ENCODE assay signal across 8 cellular contexts in genomic region chr6:71287038-71287437, GRCh38. TPM values are rescaled to one million over a fixed set of nuclear protein-coding genes. Genes with fewer than 3 reads are reported as not detected.
DNase-seq lines count a peak whose midpoint lies in the region; ATAC-seq and TF ChIP-seq lines count a peak whose summit lies in the region.

No MANE protein-coding gene starts in this region.

- H3K4me3 Mint-ChIP-seq in CD4-positive, CD25-positive, alpha-beta regulatory T cell, result peak overlapping the region in 3 of 4 donors; percentile 84 to 93 (median 93)

- no peaks in the 10 kb centered on the region for H3K36me3 ChIP-seq in CD4-positive, CD25-positive, alpha-beta regulatory T cell (ENCODE audit: control insufficient read depth, insufficient read depth, low read length)
- H3K36me3 ChIP-seq in osteoblast (ENCODE audit: insufficient read depth, low read length), result no peaks in the 10 kb centered on the region

- no peak for TF ChIP-seq POLR2A in NB4 (IDR thresholded peaks at IDR 0.05; ENCODE audit: extremely low read depth, insufficient read length)

- H3K79me2 ChIP-seq in osteoblast (ENCODE audit: insufficient read depth, low read length), result peaks cover 28% of the 10 kb centered on the region

- H3K9me3 ChIP-seq in CD4-positive, CD25-positive, alpha-beta regulatory T cell (ENCODE audit: control insufficient read depth in 2 of 2, low read length in 2 of 2), result no peaks in the 10 kb centered on the region
- H3K9me3 ChIP-seq in osteoblast (ENCODE audit: low read depth, low read length), result no peaks in the 10 kb centered on the region

- peaks cover 23 to 39% (median 30%) of the 10 kb centered on the region in 4 donors for H3K4me1 Mint-ChIP-seq in CD4-positive, CD25-positive, alpha-beta regulatory T cell

- H3K4me1 ChIP-seq in CD4-positive, CD25-positive, alpha-beta regulatory T cell (ENCODE audit: control insufficient read depth, insufficient read depth, low read length, poor library complexity, severe bottlenecking), result peaks cover 18% of the 10 kb centered on the region
- peaks cover 9% of the 10 kb centered on the region for H3K4me1 ChIP-seq in osteoblast (ENCODE audit: insufficient read depth, low read length)

- H3K9me3 Mint-ChIP-seq in CD4-positive, CD25-positive, alpha-beta regulatory T cell, result peaks cover 0 to 2% (median 0%) of the 10 kb centered on the region in 7 donors

- peak overlapping the region; percentile 75 for H3K4me3 ChIP-seq in CD4-positive, CD25-positive, alpha-beta regulatory T cell (ENCODE audit: low read depth, low read length)
- no peak overlapping the region for H3K4me3 ChIP-seq in NB4 (ENCODE audit: low read depth, low read length)
- no peak overlapping the region for H3K4me3 ChIP-seq in osteoblast (ENCODE audit: insufficient read depth, low read length)

- no peaks in the 10 kb centered on the region for H3K36me3 Mint-ChIP-seq in CD4-positive, CD25-positive, alpha-beta regulatory T cell

- peak overlapping the region; percentile 37 for H2AFZ ChIP-seq in osteoblast (ENCODE audit: low read length)

- peaks cover 29% of the 10 kb centered on the region for H3K27me3 Mint-ChIP-seq in CD4-positive, CD25-positive, alpha-beta regulatory T cell

- TF ChIP-seq CTCF in NB4 (IDR thresholded peaks at IDR 0.05; ENCODE audit: low read depth, low read length) (no peak), osteoblast (IDR thresholded peaks at IDR 0.05; ENCODE audit: extremely low read depth, low read depth, low read length) (no peak)

- peak overlapping the region; percentile 34 for H3K4me2 ChIP-seq in osteoblast (ENCODE audit: insufficient read depth, low read length)

- H3K27ac Mint-ChIP-seq in CD4-positive, CD25-positive, alpha-beta regulatory T cell, result peak overlapping the region in 2 of 3 donors; percentile 44 to 78

- H4K20me1 ChIP-seq in osteoblast (ENCODE audit: insufficient read depth, low read length), result no peaks in the 10 kb centered on the region

- ATAC-seq in CD4-positive, CD25-positive, alpha-beta regulatory T cell (ENCODE audit: low read depth in 2 of 2), result no peak
- ATAC-seq in GM18909 (IDR thresholded peaks at IDR 0.05; ENCODE audit: poor library complexity, unreplicated experiment) (no peak), esophagus mucosa (no peak)

- H3K27me3 ChIP-seq in CD4-positive, CD25-positive, alpha-beta regulatory T cell (ENCODE audit: control insufficient read depth, insufficient read depth, low read length), result no peaks in the 10 kb centered on the region
- H3K27me3 ChIP-seq in osteoblast (ENCODE audit: insufficient read depth, low read length), result no peaks in the 10 kb centered on the region

- H3K27ac ChIP-seq in CD4-positive, CD25-positive, alpha-beta regulatory T cell (ENCODE audit: insufficient read depth, low read length, poor library complexity, severe bottlenecking), result no peak overlapping the region
- no peak overlapping the region for H3K27ac ChIP-seq in osteoblast (ENCODE audit: low read depth, low read length)

- DNase-seq in CD4-positive, CD25-positive, alpha-beta regulatory T cell, result peak in 1 of 3 donors; percentile 9
- peak; percentile 63 for DNase-seq in NB4 (ENCODE audit: low read depth)
- DNase-seq in cerebellum (ENCODE audit: low spot score), result peak; percentile 63
- no peak for DNase-seq in osteoblast (ENCODE audit: insufficient read length, low spot score, missing footprints)
- DNase-seq in NCI-H1930 (lab: John Stamatoyannopoulos, UW), result no peak
- DNase-seq in NCI-H446 (lab: John Stamatoyannopoulos, UW), result no peak

RNA-seq across cellular contexts. Expression of gene OGFRL1, which starts 1.6 kb away (rescaled TPM):
- total RNA-seq in CD4-positive, CD25-positive, alpha-beta regulatory T cell, result 8.8 TPM
- polyA plus RNA-seq in CD4-positive, CD25-positive, alpha-beta regulatory T cell, result 1 to 10 TPM; 1.3 to 2.7 (median 2.0) TPM
- 37.6 TPM for total RNA-seq in cerebellum
- 15.9 and 18.0 TPM in 2 replicates for total RNA-seq in osteoblast
- total RNA-seq in esophagus mucosa, result 19.0 TPM

Comparison
In these comparisons a context has a peak if more than half of its experiments do, and no peak if none do; other contexts are left out.
1. DNase-seq: peak in NB4 (single experiment) and cerebellum (single experiment); none in osteoblast (single experiment), NCI-H1930 (0 of 2) and NCI-H446 (0 of 2).